ENCODE assay signal across 18 cellular contexts in genomic region chr3:118550122-118550521, GRCh38.
DNase-seq lines count a peak whose midpoint lies in the region; FAIRE-seq and TF ChIP-seq lines count a peak whose summit lies in the region.
"Had no signal": no experiment of that assay in that cellular context is flagged by ENCODE, and none has a peak within 500 bp of the region (broad histone marks: within the 10 kb centered on the region; RNA-seq: fewer than 3 reads in every experiment).

No MANE protein-coding gene starts in this region.

- H3K23ac ChIP-seq in H1 (ENCODE audit: insufficient read length) = no peak overlapping the region

- H3K9me3 ChIP-seq in mammary epithelial cell (replicated peaks; ENCODE audit: insufficient read depth, low read length) = no peaks in the 10 kb centered on the region
- H3K9me3 ChIP-seq in H1 (ENCODE audit: insufficient read depth in 2 of 2, low read depth in 1 of 2, low read length in 1 of 2) = no peaks in the 10 kb centered on the region
- no peaks in the 10 kb centered on the region for H3K9me3 ChIP-seq in hepatocyte (ENCODE audit: low read depth)

- H3K4me2 ChIP-seq in mammary epithelial cell (ENCODE audit: insufficient read depth, low read depth, low read length) (no peak overlapping the region), H1 (ENCODE audit: insufficient read depth in 1 of 2, low read depth in 2 of 2, low read length in 2 of 2) (no peak overlapping the region), hepatocyte (peak overlapping the region; percentile 17)

- H3K36me3 ChIP-seq in mammary epithelial cell (ENCODE audit: insufficient read depth, low read length) = no peaks in the 10 kb centered on the region
- H3K36me3 ChIP-seq in H1 (ENCODE audit: control insufficient read depth in 2 of 4, insufficient read depth in 4 of 4, low read length in 3 of 4) = no peaks in the 10 kb centered on the region
- no peaks in the 10 kb centered on the region for H3K36me3 ChIP-seq in hepatocyte (replicated peaks; ENCODE audit: insufficient read depth, low read depth)

- H4K8ac ChIP-seq in H1 (ENCODE audit: extremely low read depth, insufficient read depth, low read length) = no peak overlapping the region

- dilution Hi-C loops in mammary epithelial cell (cut with HindIII; ENCODE audit: low sequenced_read_pairs) = loop anchor here (5.0 kb wide), 1 partner anchor 62 kb away; no protein-coding TSS in a partner anchor

- 38% methylated on average over 2 of the region's 2 CpGs for whole genome bisulfite sequencing in mammary epithelial cell (ENCODE audit: low coverage, missing lambda C conversion rate)
- WGBS in H1 (ENCODE audit: extremely low coverage in 1 of 2, insufficient coverage in 1 of 2, insufficient read length in 1 of 2, insufficient replicate concordance in 2 of 2, low coverage in 1 of 2, low lambda C conversion rate in 2 of 2, missing lambda C conversion rate in 1 of 2), 2 experiments = 87% methylated on average over 2 of the region's 2 CpGs; no CpG with 5 or more reads in 1 of the 2 experiments
- WGBS in hepatocyte (ENCODE audit: low lambda C conversion rate, missing lambda C conversion rate) = 76% methylated on average over 2 of the region's 2 CpGs

- no peak overlapping the region for H2AK5ac ChIP-seq in H1 (ENCODE audit: low read depth, low read length)

- DNase-seq in mammary epithelial cell = no peak
- no peak for DNase-seq in MCF 10A (ENCODE audit: unreplicated experiment)
- DNase-seq in H1 (ENCODE audit: low read depth in 1 of 2, low spot score in 2 of 2) = no peak
- no peak for DNase-seq in hepatocyte (ENCODE audit: low spot score)
- DNase-seq in GM20000 (ENCODE audit: low spot score) = no peak
- no peak for DNase-seq in iPS-NIHi11 (ENCODE audit: low spot score)
- no peak for DNase-seq in NCI-H2171 treated with DMSO at 0.1 percent for 48 hours (lab: John Stamatoyannopoulos, UW)
- DNase-seq in D341Med (ENCODE audit: low spot score) = no peak
- DNase-seq: CD8-positive, alpha-beta T cell; COR-L47; DND-41; GDM1; HCEC 1CT; HFFc6; IMR-90 had no signal

- in situ Hi-C loops in mammary epithelial cell (cut with MboI; ENCODE audit: low sequenced_read_pairs in 2 of 2) = no loop called here

- no peak overlapping the region for H3K4me3 ChIP-seq in mammary epithelial cell (replicated peaks in 1 of 3; ENCODE audit: insufficient read depth in 1 of 3, low read depth in 2 of 3, low read length in 3 of 3)
- H3K4me3 ChIP-seq in H1 (ENCODE audit: extremely low read depth in 1 of 4, insufficient read depth in 2 of 4, low read depth in 3 of 4, low read length in 4 of 4) = no peak overlapping the region
- H3K4me3 ChIP-seq in hepatocyte = no peak overlapping the region

- no peaks in the 10 kb centered on the region for H3K23me2 ChIP-seq in H1 (ENCODE audit: low read depth, low read length)

- H2BK5ac ChIP-seq in H1 (ENCODE audit: low read depth, low read length) = no peak overlapping the region

- H4K91ac ChIP-seq in H1 (replicated peaks; ENCODE audit: insufficient read length, low read length) = no peak overlapping the region

- H2AFZ ChIP-seq in mammary epithelial cell (ENCODE audit: low read depth, low read length) (peak overlapping the region; percentile 67), H1 (ENCODE audit: low read length) (0 out of 2 replicates have a peak overlapping the region, but pooled peaks have one; percentile 54), hepatocyte (peak overlapping the region; percentile 40)

- H3K9me3 Mint-ChIP-seq in MCF 10A (ENCODE audit: unreplicated experiment) = no peaks in the 10 kb centered on the region
- H3K9me3 Mint-ChIP-seq: CD8-positive, alpha-beta T cell had no signal

- H3K27ac Mint-ChIP-seq in MCF 10A (ENCODE audit: low read depth, unreplicated experiment) = no peak overlapping the region
- H3K27ac Mint-ChIP-seq: CD14-positive monocyte; CD8-positive, alpha-beta T cell; HFFc6 had no signal

- H4K20me1 ChIP-seq in mammary epithelial cell (ENCODE audit: insufficient read depth, low read length) = no peaks in the 10 kb centered on the region
- H4K20me1 ChIP-seq in H1 (replicated peaks in 1 of 2; ENCODE audit: control insufficient read depth in 1 of 2, insufficient read depth in 2 of 2, low read length in 2 of 2) = no peaks in the 10 kb centered on the region
- no peaks in the 10 kb centered on the region for H4K20me1 ChIP-seq in hepatocyte (ENCODE audit: insufficient read depth, poor library complexity, severe bottlenecking)

- no peak for TF ChIP-seq CTCF in mammary epithelial cell (conservative IDR thresholded peaks at IDR 0.05 in 1 of 2, IDR thresholded peaks at IDR 0.05 in 1 of 2; ENCODE audit: extremely low read depth in 1 of 2, insufficient read depth in 1 of 2, low read depth in 1 of 2, low read length in 2 of 2)
- no peak for TF ChIP-seq CTCF in MCF 10A (IDR thresholded peaks at IDR 0.05; ENCODE audit: unreplicated experiment)
- no peak for TF ChIP-seq CTCF in H1 (IDR thresholded peaks at IDR 0.05; ENCODE audit: control extremely low read depth in 1 of 3, insufficient read depth in 1 of 3, low read depth in 1 of 3, low read length in 3 of 3)
- TF ChIP-seq CTCF in hepatocyte (IDR thresholded peaks at IDR 0.05; ENCODE audit: poor library complexity) = no peak
- no peak for TF ChIP-seq CTCF in GM20000 (IDR thresholded peaks at IDR 0.05; ENCODE audit: extremely low read depth, missing control alignments)

- no peaks in the 10 kb centered on the region for H3K79me2 ChIP-seq in mammary epithelial cell (ENCODE audit: insufficient read depth, low read length)
- H3K79me2 ChIP-seq in H1 (ENCODE audit: control insufficient read depth in 1 of 2, insufficient read depth in 2 of 2, low read length in 2 of 2) = no peaks in the 10 kb centered on the region
- no peaks in the 10 kb centered on the region for H3K79me2 ChIP-seq in hepatocyte

- no peak overlapping the region for H2BK12ac ChIP-seq in H1 (ENCODE audit: low read depth, low read length)

- no peaks in the 10 kb centered on the region for H3K27me3 Mint-ChIP-seq in MCF 10A (ENCODE audit: insufficient read depth, unreplicated experiment)

- intact Hi-C loops in mammary epithelial cell (cut with micrococcal nuclease) = no loop called here
- intact Hi-C loops in MCF 10A (cut with micrococcal nuclease) = no loop called here

- BruUV-seq in mammary epithelial cell (replicated peaks; lab: Mats Ljungman, UMichigan) (no TSS peak), MCF 10A (replicated peaks; lab: Mats Ljungman, UMichigan) (no TSS peak)

- no peaks in the 10 kb centered on the region for H3K36me3 Mint-ChIP-seq in MCF 10A (ENCODE audit: insufficient read depth, unreplicated experiment)
- H3K36me3 Mint-ChIP-seq: CD14-positive monocyte; CD8-positive, alpha-beta T cell had no signal

- peaks cover 3% of the 10 kb centered on the region for H3K4me1 Mint-ChIP-seq in MCF 10A (ENCODE audit: insufficient read depth, unreplicated experiment)
- H3K4me1 Mint-ChIP-seq: CD14-positive monocyte had no signal

- FAIRE-seq in H1 (lab: Jason Lieb, UNC) = no peak
- FAIRE-seq: GM12892 had no signal

- no peak overlapping the region for H3K18ac ChIP-seq in H1 (ENCODE audit: extremely low read depth, low read length)

- H3K79me1 ChIP-seq in H1 (ENCODE audit: low read depth, low read length) = no peaks in the 10 kb centered on the region

- H3K9ac ChIP-seq in mammary epithelial cell (ENCODE audit: insufficient read depth, low read length) (no peak overlapping the region), H1 (replicated peaks in 1 of 4; ENCODE audit: extremely low read depth in 1 of 4, low read depth in 3 of 4, low read length in 3 of 4) (no peak overlapping the region)

- no peak overlapping the region for H3K4me3 Mint-ChIP-seq in MCF 10A (ENCODE audit: unreplicated experiment)
- H3K4me3 Mint-ChIP-seq: CD14-positive monocyte; CD8-positive, alpha-beta T cell; HFFc6 had no signal

- CTCF ChIA-PET in mammary epithelial cell (lab: Charles Lee; ENCODE audit: low non-redundant PET) (no interaction called here), MCF 10A (lab: Yijun Ruan, JAX) (no interaction called here), H1 (lab: Charles Lee; ENCODE audit: partially characterized antibody) (no interaction called here)

- no peak for TF ChIP-seq POLR2A in H1 (IDR thresholded peaks at IDR 0.05; ENCODE audit: control extremely low read depth in 1 of 2, low read depth in 2 of 2, low read length in 2 of 2)

- H3K27ac ChIP-seq in mammary epithelial cell (ENCODE audit: insufficient read depth, low read depth, low read length) = no peak overlapping the region
- H3K27ac ChIP-seq in H1 (ENCODE audit: low read depth, low read length) = no peak overlapping the region; the same call in 1 of the 2 replicates
- H3K27ac ChIP-seq in hepatocyte = peak overlapping the region; percentile 60
- H3K27ac ChIP-seq: 22Rv1 had no signal

- POLR2A ChIA-PET in MCF 10A (lab: Yijun Ruan, JAX) (no interaction called here), H1 (lab: Charles Lee; ENCODE audit: partially characterized antibody) (no interaction called here)

- no peak overlapping the region for H2BK20ac ChIP-seq in H1 (ENCODE audit: low read length)

- H3K4me1 ChIP-seq in mammary epithelial cell (ENCODE audit: insufficient read depth, low read length) = peaks cover 26% of the 10 kb centered on the region
- H3K4me1 ChIP-seq in H1 (replicated peaks in 1 of 4; ENCODE audit: control insufficient read depth in 3 of 4, insufficient read depth in 4 of 4, low read length in 3 of 4) = no peaks in the 10 kb centered on the region
- peaks cover 7% of the 10 kb centered on the region for H3K4me1 ChIP-seq in hepatocyte (ENCODE audit: insufficient read depth)

- H4K5ac ChIP-seq in H1 (ENCODE audit: insufficient read length, low read depth, low read length) = no peak overlapping the region

- no peak overlapping the region for H3K56ac ChIP-seq in H1 (replicated peaks; ENCODE audit: insufficient read length, low read depth, low read length)

- TF ChIP-seq EP300 in H1 (IDR thresholded peaks at IDR 0.05; ENCODE audit: borderline replicate concordance in 1 of 2, low read depth in 2 of 2, low read length in 2 of 2) = no peak

- H3K27me3 ChIP-seq in mammary epithelial cell (ENCODE audit: insufficient read depth, low read length) = no peaks in the 10 kb centered on the region
- no peaks in the 10 kb centered on the region for H3K27me3 ChIP-seq in H1 (replicated peaks in 1 of 4; ENCODE audit: control insufficient read depth in 3 of 4, extremely low read depth in 1 of 4, insufficient read depth in 3 of 4, low read length in 3 of 4)
- no peaks in the 10 kb centered on the region for H3K27me3 ChIP-seq in hepatocyte

- no peak overlapping the region for H3K14ac ChIP-seq in H1 (ENCODE audit: insufficient read length)

- no peak overlapping the region for H3K4ac ChIP-seq in H1 (replicated peaks; ENCODE audit: insufficient read length, low read depth, low read length)

- TF ChIP-seq RAD21 in H1 (IDR thresholded peaks at IDR 0.05 in 1 of 2, conservative IDR thresholded peaks at IDR 0.05 in 1 of 2; ENCODE audit: low read depth in 2 of 2, low read length in 2 of 2) = no peak

- H3K9me2 ChIP-seq in hepatocyte (replicated peaks; ENCODE audit: insufficient read depth) = no peaks in the 10 kb centered on the region

- no peak overlapping the region for H2BK15ac ChIP-seq in H1 (ENCODE audit: low read length)

- H2BK120ac ChIP-seq in H1 (replicated peaks; ENCODE audit: low read depth, low read length) = no peak overlapping the region

TF ChIP-seq in H1, 55 proteins besides CTCF, POLR2A, EP300 and RAD21:
- no peak for TF ChIP-seq KDM5A (IDR thresholded peaks at IDR 0.05; ENCODE audit: low read length)
TF ChIP-seq in H1: peak in this region for 0.
